ENCODE assay signal across 19 cellular contexts in the genomic region with DNA sequence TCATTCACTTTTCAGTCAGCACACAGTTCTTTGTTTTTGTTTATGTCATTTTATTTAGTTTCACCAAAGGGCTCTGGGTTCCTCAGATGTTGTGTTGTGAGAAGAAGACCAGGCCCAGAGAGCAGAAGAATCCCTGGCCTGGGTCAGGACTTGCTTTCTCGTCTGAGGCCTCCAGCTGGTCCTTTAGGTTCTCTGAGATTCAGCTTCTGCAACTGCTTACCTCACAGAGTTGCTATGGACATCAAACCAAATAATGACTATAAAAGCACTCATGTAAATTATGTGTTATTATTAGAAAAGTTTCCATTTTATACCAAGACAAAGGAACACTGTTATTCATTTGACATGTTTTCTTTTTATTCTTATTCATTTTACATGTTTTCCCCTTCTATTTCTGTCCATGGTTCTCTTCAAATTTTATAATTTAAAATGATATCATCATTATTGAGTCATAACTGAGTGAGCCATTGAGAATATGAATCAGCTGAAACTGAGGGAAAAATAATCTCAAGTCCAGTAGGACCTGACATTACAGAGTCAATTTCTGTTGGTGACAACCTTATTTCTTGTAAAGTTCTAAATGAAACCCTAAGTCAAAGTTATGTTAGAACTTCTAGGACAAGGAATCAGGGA. TPM values are rescaled to one million over a fixed set of nuclear protein-coding genes. Genes with fewer than 3 reads are reported as not detected.
DNase-seq lines count a peak whose midpoint lies in the region; ATAC-seq, FAIRE-seq and TF ChIP-seq lines count a peak whose summit lies in the region.
"Had no signal": no experiment of that assay in that cellular context is flagged by ENCODE, and none has a peak within 500 bp of the region (broad histone marks: within the 10 kb centered on the region; RNA-seq: fewer than 3 reads in every experiment).

No MANE protein-coding gene starts in this region.

- H3K4me1 ChIP-seq in SK-N-SH (ENCODE audit: control insufficient read depth in 1 of 2, insufficient read depth in 2 of 2, low read depth in 1 of 2, low read length in 1 of 2) = peaks cover 0 to 36% of the 10 kb centered on the region in 2 experiments; a peak in 2 of 4 replicates

- no peak for TF ChIP-seq EP300 in SK-N-SH (IDR thresholded peaks at IDR 0.05; ENCODE audit: borderline replicate concordance in 1 of 2, low read depth in 1 of 2, low read length in 1 of 2)

- ATAC-seq in SK-N-SH treated with all-trans-retinoic acid at 6 μM for 48 hours (no peak), omental fat pad (ENCODE audit: low FRiP score) (peak; percentile 20), HG02610 (IDR thresholded peaks at IDR 0.05; ENCODE audit: unreplicated experiment) (no peak)
- ATAC-seq: CD8-positive, alpha-beta T cell; left lung; PC-3 had no signal

- H3K4me3 ChIP-seq in SK-N-SH (ENCODE audit: low read depth in 2 of 2, low read length in 1 of 2) = no peak overlapping the region
- H3K4me3 ChIP-seq: left lung had no signal

- POLR2A ChIA-PET in SK-N-SH (lab: Yijun Ruan, JAX) = no interaction called here

- H3K9ac ChIP-seq in SK-N-SH = peak overlapping the region; percentile 36; the same call in 1 of the 2 replicates

- H3K9me3 Mint-ChIP-seq in HFFc6 (no peaks in the 10 kb centered on the region; the same call in 1 of the 2 replicates), chondrocyte (ENCODE audit: low read depth) (no peaks in the 10 kb centered on the region)

- peaks cover 35% of the 10 kb centered on the region for H3F3A ChIP-seq in SK-N-SH (replicated peaks; ENCODE audit: insufficient read depth)

- H3K9me2 ChIP-seq in SK-N-SH = no peaks in the 10 kb centered on the region

- no peaks in the 10 kb centered on the region for H3K79me2 ChIP-seq in SK-N-SH (ENCODE audit: insufficient read depth)

- TF ChIP-seq CTCF in SK-N-SH (IDR thresholded peaks at IDR 0.05) (no peak), HFFc6 (IDR thresholded peaks at IDR 0.05) (no peak), chondrocyte (IDR thresholded peaks at IDR 0.05) (no peak), omental fat pad (IDR thresholded peaks at IDR 0.05) (no peak)

- H3K36me3 Mint-ChIP-seq in HFFc6 (ENCODE audit: low read depth) (peaks cover 6% of the 10 kb centered on the region), chondrocyte (ENCODE audit: low read depth) (no peaks in the 10 kb centered on the region)
- H3K36me3 Mint-ChIP-seq: CD8-positive, alpha-beta T cell had no signal

- no peaks in the 10 kb centered on the region for H3K9me3 ChIP-seq in SK-N-SH
- H3K9me3 ChIP-seq: left lung had no signal

- H3K4me3 Mint-ChIP-seq in HFFc6 (no peak overlapping the region), chondrocyte (ENCODE audit: unreplicated experiment) (no peak overlapping the region)
- H3K4me3 Mint-ChIP-seq: CD8-positive, alpha-beta T cell had no signal

- H3K4me2 ChIP-seq in SK-N-SH = no peak overlapping the region

- no peak for TF ChIP-seq RAD21 in SK-N-SH (IDR thresholded peaks at IDR 0.05; ENCODE audit: low read length)

- DNase-seq in SK-N-SH (no peak), HFFc6 (peak; percentile 4), chondrocyte (ENCODE audit: low spot score) (no peak), omental fat pad (ENCODE audit: low spot score) (no peak), urothelium cell line (ENCODE audit: low spot score) (no peak)
- DNase-seq in stimulated activated naive CD4-positive, alpha-beta T cell treated with Interleukin-2 at 50 U/mL for 16 hours (lab: John Stamatoyannopoulos, UW) = no peak
- DNase-seq: amniotic stem cell; CD8-positive, alpha-beta T cell; dermis blood vessel endothelial cell; left lung; NCI-H2081 treated with DMSO at 0.1 percent for 48 hours; NCI-H526 treated with DMSO at 0.1 percent for 48 hours; PC-3; stimulated activated CD4-positive, alpha-beta T cell treated with anti-CD3 and anti-CD28 coated beads, Interleukin-12 subunit alpha, Interleukin-12 subunit beta, amount 100 ng/mL, for 4 hours had no signal

- H3K27me3 Mint-ChIP-seq in HFFc6 (ENCODE audit: insufficient read depth) (peaks cover 18% of the 10 kb centered on the region), chondrocyte (ENCODE audit: low read depth) (no peaks in the 10 kb centered on the region)

- H3K27ac ChIP-seq in SK-N-SH (ENCODE audit: low read depth in 2 of 2, low read length in 1 of 2) = peak overlapping the region in 1 of 2 experiments; percentile 95; a peak in 2 of 4 replicates
- H3K27ac ChIP-seq: left lung had no signal

- H3K27ac Mint-ChIP-seq in HFFc6 (peak overlapping the region; percentile 86), chondrocyte (ENCODE audit: unreplicated experiment) (peak overlapping the region; percentile 68)
- H3K27ac Mint-ChIP-seq: CD8-positive, alpha-beta T cell had no signal

- no peak for FAIRE-seq in urothelium cell line (lab: Jason Lieb, UNC)
- FAIRE-seq: A204.1, G401.6, HTR-8/SVneo had no signal

- CTCF ChIA-PET in SK-N-SH (lab: Yijun Ruan, JAX) = no interaction called here

- no peak overlapping the region for H2AFZ ChIP-seq in SK-N-SH (ENCODE audit: low read depth)

- peaks cover 96% of the 10 kb centered on the region for H3K4me1 Mint-ChIP-seq in HFFc6 (ENCODE audit: low read depth)
- peaks cover 47% of the 10 kb centered on the region for H3K4me1 Mint-ChIP-seq in chondrocyte (ENCODE audit: low read depth)

- no peaks in the 10 kb centered on the region for H3K27me3 ChIP-seq in SK-N-SH (ENCODE audit: insufficient read depth)
- H3K27me3 ChIP-seq: left lung had no signal

- no peaks in the 10 kb centered on the region for H4K20me1 ChIP-seq in SK-N-SH (ENCODE audit: insufficient read depth)

- 46% methylated on average over 1 of the region's 1 CpG for WGBS in SK-N-SH (ENCODE audit: low lambda C conversion rate)

- H3K36me3 ChIP-seq in SK-N-SH (replicated peaks in 1 of 2; ENCODE audit: control insufficient read depth in 1 of 2, insufficient read depth in 2 of 2, low read length in 1 of 2) = no peaks in the 10 kb centered on the region
- H3K36me3 ChIP-seq: left lung had no signal

TF ChIP-seq in SK-N-SH, 30 proteins besides CTCF, POLR2A, EP300 and RAD21 (continues in another document):
- no peak for TF ChIP-seq GABPA (IDR thresholded peaks at IDR 0.05; ENCODE audit: low read depth)
- TF ChIP-seq RCOR1 (IDR thresholded peaks at IDR 0.05; ENCODE audit: low read length) = no peak
- TF ChIP-seq TAF1 (IDR thresholded peaks at IDR 0.05; ENCODE audit: borderline replicate concordance, low read depth, low read length) = no peak
- TF ChIP-seq, protein P1, sequence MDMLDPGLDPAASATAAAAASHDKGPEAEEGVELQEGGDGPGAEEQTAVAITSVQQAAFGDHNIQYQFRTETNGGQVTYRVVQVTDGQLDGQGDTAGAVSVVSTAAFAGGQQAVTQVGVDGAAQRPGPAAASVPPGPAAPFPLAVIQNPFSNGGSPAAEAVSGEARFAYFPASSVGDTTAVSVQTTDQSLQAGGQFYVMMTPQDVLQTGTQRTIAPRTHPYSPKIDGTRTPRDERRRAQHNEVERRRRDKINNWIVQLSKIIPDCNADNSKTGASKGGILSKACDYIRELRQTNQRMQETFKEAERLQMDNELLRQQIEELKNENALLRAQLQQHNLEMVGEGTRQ (IDR thresholded peaks at IDR 0.05; ENCODE audit: borderline replicate concordance, low read depth, low read length) = no peak
- 0 out of 2 replicates have a peak, but pooled peaks have one; percentile 10 for TF ChIP-seq TCF12 (IDR thresholded peaks at IDR 0.05)
- no peak for TF ChIP-seq NRF1 (IDR thresholded peaks at IDR 0.05; ENCODE audit: low read depth, low read length)
- no peak for TF ChIP-seq FOXM1 (IDR thresholded peaks at IDR 0.05; ENCODE audit: low read depth)
- TF ChIP-seq POLR2AphosphoS5 (IDR thresholded peaks at IDR 0.05; ENCODE audit: low read depth, low read length) = no peak
- TF ChIP-seq JUND (IDR thresholded peaks at IDR 0.05) = peak; percentile 36; the same call in 1 of the 2 replicates
- TF ChIP-seq FOSL2 (IDR thresholded peaks at IDR 0.05; ENCODE audit: borderline replicate concordance, low read depth) = peak; percentile 78; the same call in 1 of the 2 replicates

TF ChIP-seq in SK-N-SH treated with all-trans-retinoic acid at 6 μM for 48 hours, 23 proteins besides CTCF, POLR2A, EP300 and RAD21 (continues in another document):
- TF ChIP-seq ISL1 (CRISPR knock-in tag; IDR thresholded peaks at IDR 0.05) = no peak
- TF ChIP-seq, protein P2, sequence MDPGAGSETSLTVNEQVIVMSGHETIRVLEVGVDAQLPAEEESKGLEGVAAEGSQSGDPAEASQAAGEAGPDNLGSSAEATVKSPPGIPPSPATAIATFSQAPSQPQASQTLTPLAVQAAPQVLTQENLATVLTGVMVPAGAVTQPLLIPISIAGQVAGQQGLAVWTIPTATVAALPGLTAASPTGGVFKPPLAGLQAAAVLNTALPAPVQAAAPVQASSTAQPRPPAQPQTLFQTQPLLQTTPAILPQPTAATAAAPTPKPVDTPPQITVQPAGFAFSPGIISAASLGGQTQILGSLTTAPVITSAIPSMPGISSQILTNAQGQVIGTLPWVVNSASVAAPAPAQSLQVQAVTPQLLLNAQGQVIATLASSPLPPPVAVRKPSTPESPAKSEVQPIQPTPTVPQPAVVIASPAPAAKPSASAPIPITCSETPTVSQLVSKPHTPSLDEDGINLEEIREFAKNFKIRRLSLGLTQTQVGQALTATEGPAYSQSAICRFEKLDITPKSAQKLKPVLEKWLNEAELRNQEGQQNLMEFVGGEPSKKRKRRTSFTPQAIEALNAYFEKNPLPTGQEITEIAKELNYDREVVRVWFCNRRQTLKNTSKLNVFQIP (CRISPR knock-in tag; IDR thresholded peaks at IDR 0.05; ENCODE audit: borderline replicate concordance, low read depth) = no peak
- no peak for TF ChIP-seq PPARA (CRISPR knock-in tag; IDR thresholded peaks at IDR 0.05; ENCODE audit: borderline replicate concordance)
- TF ChIP-seq BACH2 (CRISPR knock-in tag; IDR thresholded peaks at IDR 0.05; ENCODE audit: borderline replicate concordance) = no peak
- TF ChIP-seq ESRRG (CRISPR knock-in tag; IDR thresholded peaks at IDR 0.05) = no peak
- no peak for TF ChIP-seq TCF4 (CRISPR knock-in tag; IDR thresholded peaks at IDR 0.05; ENCODE audit: borderline replicate concordance)

RNA-seq across cellular contexts. Expression of a gene that starts 44.0 kb away (rescaled TPM):
- polyA plus RNA-seq in SK-N-SH (2012; rRNA removed) = 40.0 and 50.9 TPM in 2 replicates
- polyA plus RNA-seq in SK-N-SH (2012; cell fraction: cytosol; rRNA removed) = 49.0 and 49.6 TPM in 2 replicates
- 14.3 and 23.7 TPM in 2 replicates for polyA plus RNA-seq in SK-N-SH (2012; cell fraction: nucleus; rRNA removed)
- 100 to 1,000 TPM; 139 to 183 (median 150) TPM for total RNA-seq in HFFc6 (2021; fragmentation: NEBNext Ultra II Directional; extraction: Animal tissue kit (Norgen Biotek cat#: 25700))
- 18.3 to 24.8 TPM (median 21.6 TPM) in 3 replicates for total RNA-seq in chondrocyte
- 100 to 1,000 TPM in 2 of 4 donors, 10 to 100 TPM in 2; 67.2 to 173 (median 111) TPM for total RNA-seq in omental fat pad
